In the genomic region with DNA sequence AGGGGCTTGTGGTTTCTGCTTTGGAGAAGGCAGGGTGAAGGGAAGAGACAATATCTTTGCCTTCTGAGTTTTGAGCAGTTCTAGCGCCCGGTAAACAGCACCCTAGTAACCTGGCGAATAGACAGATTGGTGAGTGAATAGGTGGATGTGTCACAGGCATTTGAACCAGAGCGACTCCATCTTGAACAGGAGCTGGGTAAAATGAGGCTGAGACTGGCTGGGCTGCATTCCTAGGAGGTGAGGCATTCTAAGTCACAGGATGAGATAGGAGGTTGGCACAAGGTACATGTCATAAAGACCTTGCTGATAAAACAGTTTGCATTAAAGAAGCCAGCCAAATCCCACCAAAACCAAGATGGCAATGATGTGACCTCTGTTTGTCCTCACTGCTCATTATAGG, we compare ENCODE assay signal across 24 cellular contexts.
DNase-seq lines count a peak whose midpoint lies in the region; ATAC-seq, FAIRE-seq and TF ChIP-seq lines count a peak whose summit lies in the region.
"Had no signal": no experiment of that assay in that cellular context is flagged by ENCODE, and none has a peak within 500 bp of the region (broad histone marks: within the 10 kb centered on the region; RNA-seq: fewer than 3 reads in every experiment).

No MANE protein-coding gene starts in this region.

- no peak overlapping the region for H2AK5ac ChIP-seq in mesendoderm (ENCODE audit: low read length)

- H3K23ac ChIP-seq in mesendoderm (ENCODE audit: low read length): no peak overlapping the region

- in situ Hi-C loops in K562 (cut with MboI): no loop called here

- no peak for TF ChIP-seq EP300 in K562 (IDR thresholded peaks at IDR 0.05; ENCODE audit: low read length)

- DNase-seq in HT-29 (ENCODE audit: low spot score) (peak; percentile 3), M059J (ENCODE audit: low read depth) (peak; percentile 8), K562 (ENCODE audit: extremely low read depth in 1 of 4, low spot score in 3 of 4) (no peak), mesendoderm (no peak), NCI-H1417 treated with DMSO at 0.1 percent for 48 hours (lab: John Stamatoyannopoulos, UW) (no peak), GM03348 (ENCODE audit: low spot score) (no peak)
- DNase-seq in activated CD4-positive, CD25-positive, alpha-beta regulatory T cell (lab: John Stamatoyannopoulos, UW): no peak
- DNase-seq: AML-193; Caco-2; Calu3; CD4-positive, alpha-beta T cell; CD8-positive, alpha-beta T cell; DMS79 treated with DMSO at 0.1 percent for 48 hours; GF-D8 had no signal

- H3K4me3 ChIP-seq in K562 (no peak overlapping the region), mesendoderm (ENCODE audit: low read length) (no peak overlapping the region)
- H3K4me3 ChIP-seq: A549; BLaER1 treated with 17β-estradiol and CSF1 and Interleukin-3, amounts not matched to agents 10 nM and 100 nM; GM12878 had no signal

- no peaks in the 10 kb centered on the region for H3K9me3 ChIP-seq in K562 (replicated peaks; ENCODE audit: control insufficient read depth, insufficient read depth, low read depth, low read length)
- H3K9me3 ChIP-seq: A549, Caco-2 had no signal

- H3K36me3 ChIP-seq in K562 (ENCODE audit: control insufficient read depth, insufficient read depth, low read length) (no peaks in the 10 kb centered on the region), mesendoderm (ENCODE audit: control insufficient read depth, insufficient read depth, low read length) (no peaks in the 10 kb centered on the region)
- H3K36me3 ChIP-seq: BLaER1 treated with 17β-estradiol and CSF1 and Interleukin-3, amounts not matched to agents 10 nM and 100 nM had no signal

- FAIRE-seq in K562 (lab: Jason Lieb, UNC): no peak
- FAIRE-seq: A549, D721Med, G401.6, GM12878, GM12892, GM18507 had no signal

- H3K27ac ChIP-seq in K562 (ENCODE audit: extremely low read depth, low read depth, low read length) (no peak overlapping the region), mesendoderm (ENCODE audit: low read depth, low read length) (no peak overlapping the region)
- H3K27ac ChIP-seq: 22Rv1; A549; BLaER1 treated with 17β-estradiol and CSF1 and Interleukin-3, amounts not matched to agents 10 nM and 100 nM; C4-2B had no signal

- H3K18ac ChIP-seq in mesendoderm (ENCODE audit: low read length): no peak overlapping the region

- no peak for ATAC-seq in K562
- ATAC-seq in HG02763 (IDR thresholded peaks at IDR 0.05; ENCODE audit: unreplicated experiment): no peak
- ATAC-seq: A549; CD8-positive, alpha-beta T cell; GM12878 had no signal

- 0% methylated on average over 4 of the region's 4 CpGs for WGBS in K562 (ENCODE audit: insufficient coverage, low coverage, missing lambda C conversion rate)
- no CpG with 5 or more reads among the region's 4 CpGs for WGBS in mesendoderm (ENCODE audit: extremely low coverage, insufficient coverage, low lambda C conversion rate)

- no peak overlapping the region for H4K8ac ChIP-seq in mesendoderm (ENCODE audit: low read depth, low read length)

- H3K27me3 ChIP-seq in K562 (ENCODE audit: control insufficient read depth in 2 of 2, insufficient read depth in 2 of 2, low read length in 2 of 2) (no peaks in the 10 kb centered on the region), mesendoderm (ENCODE audit: insufficient read depth, low read length, poor library complexity) (no peaks in the 10 kb centered on the region)
- H3K27me3 ChIP-seq: BLaER1 treated with 17β-estradiol and CSF1 and Interleukin-3, amounts not matched to agents 10 nM and 100 nM had no signal

- no peaks in the 10 kb centered on the region for H3K79me1 ChIP-seq in mesendoderm (ENCODE audit: low read length)

- BruUV-seq in K562 (replicated peaks; lab: Mats Ljungman, UMichigan): no TSS peak

- intact Hi-C loops in K562 (cut with micrococcal nuclease): no loop called here

- H2AFZ ChIP-seq in K562 (ENCODE audit: low read depth, low read length): no peak overlapping the region

- no peak for TF ChIP-seq RAD21 in K562 (CRISPR knock-in tag; conservative IDR thresholded peaks at IDR 0.05 in 1 of 2, IDR thresholded peaks at IDR 0.05 in 1 of 2)

- POLR2A ChIA-PET in K562 (lab: Yijun Ruan, JAX): no interaction called here

- no peaks in the 10 kb centered on the region for H3K9me1 ChIP-seq in K562 (ENCODE audit: control insufficient read depth, insufficient read depth, low read length)

- peak overlapping the region; percentile 40 for H3K4ac ChIP-seq in mesendoderm (ENCODE audit: low read depth, low read length)

- no peak overlapping the region for H3K9ac ChIP-seq in K562 (ENCODE audit: insufficient read depth in 1 of 2, low read depth in 2 of 2, low read length in 2 of 2)
- H3K9ac ChIP-seq in mesendoderm (ENCODE audit: low read length): no peak overlapping the region
- H3K9ac ChIP-seq: BLaER1 treated with 17β-estradiol and CSF1 and Interleukin-3, amounts not matched to agents 10 nM and 100 nM had no signal

- H3K79me2 ChIP-seq in K562 (ENCODE audit: control insufficient read depth, insufficient read depth, low read length) (no peaks in the 10 kb centered on the region), mesendoderm (ENCODE audit: control insufficient read depth, insufficient read depth, low read length) (no peaks in the 10 kb centered on the region)

- H2BK120ac ChIP-seq in mesendoderm (ENCODE audit: low read depth, low read length): no peak overlapping the region

- H2BK5ac ChIP-seq in mesendoderm (ENCODE audit: low read length): no peak overlapping the region

- no peak for TF ChIP-seq POLR2A in K562 (conservative IDR thresholded peaks at IDR 0.05)

- H4K20me1 ChIP-seq in K562 (replicated peaks; ENCODE audit: control insufficient read depth, insufficient read depth, low read length): no peaks in the 10 kb centered on the region
- H4K20me1 ChIP-seq: BLaER1 treated with 17β-estradiol and CSF1 and Interleukin-3, amounts not matched to agents 10 nM and 100 nM had no signal

- H3K56ac ChIP-seq in mesendoderm (ENCODE audit: low read length): no peak overlapping the region

- H3K4me2 ChIP-seq in K562 (ENCODE audit: insufficient read depth, low read length) (no peak overlapping the region), mesendoderm (ENCODE audit: low read length) (no peak overlapping the region)
- H3K4me2 ChIP-seq: A549; BLaER1 treated with 17β-estradiol and CSF1 and Interleukin-3, amounts not matched to agents 10 nM and 100 nM had no signal

- no peak overlapping the region for H2BK15ac ChIP-seq in mesendoderm (replicated peaks; ENCODE audit: low read depth)

- H4K5ac ChIP-seq in mesendoderm (ENCODE audit: low read length): no peak overlapping the region

- TF ChIP-seq CTCF in K562 (IDR thresholded peaks at IDR 0.05 in 2 of 3, conservative IDR thresholded peaks at IDR 0.05 in 1 of 3; ENCODE audit: insufficient read depth in 2 of 3, low read depth in 1 of 3, low read length in 3 of 3): no peak

- no peaks in the 10 kb centered on the region for H3K4me1 ChIP-seq in K562 (replicated peaks in 1 of 2; ENCODE audit: control insufficient read depth in 2 of 2, insufficient read depth in 2 of 2, low read length in 2 of 2)
- H3K4me1 ChIP-seq in mesendoderm (ENCODE audit: control insufficient read depth, low read depth, low read length): peaks cover 13% of the 10 kb centered on the region
- H3K4me1 ChIP-seq: A549, Caco-2 had no signal

- CTCF ChIA-PET in K562 (lab: Yijun Ruan, JAX; ENCODE audit: low intra/inter-chr PET ratio): no interaction called here

TF ChIP-seq in K562, 482 proteins besides CTCF, POLR2A, EP300 and RAD21:
- TF ChIP-seq, protein P1, sequence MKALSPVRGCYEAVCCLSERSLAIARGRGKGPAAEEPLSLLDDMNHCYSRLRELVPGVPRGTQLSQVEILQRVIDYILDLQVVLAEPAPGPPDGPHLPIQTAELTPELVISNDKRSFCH (CRISPR knock-in tag; IDR thresholded peaks at IDR 0.05): no peak
- TF ChIP-seq, protein P1 (tag; IDR thresholded peaks at IDR 0.05): peak; percentile 95
- TF ChIP-seq, protein P2, sequence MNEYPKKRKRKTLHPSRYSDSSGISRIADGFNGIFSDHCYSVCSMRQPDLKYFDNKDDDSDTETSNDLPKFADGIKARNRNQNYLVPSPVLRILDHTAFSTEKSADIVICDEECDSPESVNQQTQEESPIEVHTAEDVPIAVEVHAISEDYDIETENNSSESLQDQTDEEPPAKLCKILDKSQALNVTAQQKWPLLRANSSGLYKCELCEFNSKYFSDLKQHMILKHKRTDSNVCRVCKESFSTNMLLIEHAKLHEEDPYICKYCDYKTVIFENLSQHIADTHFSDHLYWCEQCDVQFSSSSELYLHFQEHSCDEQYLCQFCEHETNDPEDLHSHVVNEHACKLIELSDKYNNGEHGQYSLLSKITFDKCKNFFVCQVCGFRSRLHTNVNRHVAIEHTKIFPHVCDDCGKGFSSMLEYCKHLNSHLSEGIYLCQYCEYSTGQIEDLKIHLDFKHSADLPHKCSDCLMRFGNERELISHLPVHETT (CRISPR knock-in tag; conservative IDR thresholded peaks at IDR 0.05 in 1 of 2, IDR thresholded peaks at IDR 0.05 in 1 of 2): 0 out of 4 replicates have a peak, but pooled peaks of 1 of the 2 experiments have one; percentile 47
- TF ChIP-seq, protein P3, sequence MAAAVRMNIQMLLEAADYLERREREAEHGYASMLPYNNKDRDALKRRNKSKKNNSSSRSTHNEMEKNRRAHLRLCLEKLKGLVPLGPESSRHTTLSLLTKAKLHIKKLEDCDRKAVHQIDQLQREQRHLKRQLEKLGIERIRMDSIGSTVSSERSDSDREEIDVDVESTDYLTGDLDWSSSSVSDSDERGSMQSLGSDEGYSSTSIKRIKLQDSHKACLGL (CRISPR knock-in tag; IDR thresholded peaks at IDR 0.05; ENCODE audit: borderline replicate concordance, poor library complexity, severe bottlenecking): no peak
- TF ChIP-seq DMBX1 (CRISPR knock-in tag; IDR thresholded peaks at IDR 0.05; ENCODE audit: borderline replicate concordance) (peak; percentile 44; the same call in 1 of the 2 replicates), XRCC4 (IDR thresholded peaks at IDR 0.05; ENCODE audit: extremely low read depth, insufficient read depth, insufficient read length) (no peak)

Comparison
In these comparisons a context has a peak if more than half of its experiments do, and no peak if none do; other contexts are left out.
1. DNase-seq: peak in HT-29 (single experiment) and M059J (single experiment); none in K562 (0 of 4), mesendoderm (single experiment), activated CD4-positive, CD25-positive, alpha-beta regulatory T cell (0 of 4), NCI-H1417 treated with DMSO at 0.1 percent for 48 hours (single experiment) and GM03348 (single experiment).